Comparison of ENCODE assay signal across 21 cellular contexts in genomic region chr4:22203436-22204011, GRCh38.
"Had no signal": no experiment of that assay in that cellular context is flagged by ENCODE, and none has a peak within 500 bp of the region (broad histone marks: within the 10 kb centered on the region; RNA-seq: fewer than 3 reads in every experiment).

No MANE protein-coding gene starts in this region.

- H3K36me3 ChIP-seq: left lung, tibial artery, uterus had no signal

- FAIRE-seq: islet of Langerhans, TTC549 had no signal

- DNase-seq: activated B cell treated with CpG ODN at 0.5 μM for 24 hours; activated CD4-positive, alpha-beta T cell treated with anti-CD3 and anti-CD28 coated beads for 48 hours; activated CD8-positive, alpha-beta memory T cell treated with anti-CD3 and anti-CD28 coated beads, Interleukin-2, amount 50 U/mL, for 4 hours; activated CD8-positive, alpha-beta T cell treated with anti-CD3 and anti-CD28 coated beads, Interleukin-2, amount 10 ng/mL, durations not matched to agents 7 days and 5 days; activated gamma-delta T cell; activated T-cell treated with anti-CD3 and anti-CD28 coated beads, Interleukin-2, amount 50 U/mL, for 48 hours; amniotic stem cell; body of pancreas; central memory CD4-positive, alpha-beta T cell; effector CD4-positive, alpha-beta T cell; left lung; naive thymus-derived CD4-positive, alpha-beta T cell; stimulated activated CD4-positive, alpha-beta T cell treated with anti-CD3 and anti-CD28 coated beads, Interleukin-4, amount 100 ng/mL, for 1 hour; stimulated activated naive B cell treated with anti-CD40 and anti-IgM and Interleukin-4, amounts not matched to agents 10 μg/mL and 1 μg/mL and 100 μg/mL, for 72 hours; tibial artery; uterus had no signal

- H3K27ac ChIP-seq: body of pancreas, coronary artery, left lung, parathyroid adenoma, tibial artery, uterus had no signal

- H3K4me1 Mint-ChIP-seq: activated B cell treated with CpG ODN at 0.5 μM for 24 hours; naive thymus-derived CD4-positive, alpha-beta T cell; stimulated activated naive B cell treated with anti-CD40 and anti-IgM and Interleukin-4, amounts not matched to agents 10 μg/mL and 1 μg/mL and 100 μg/mL, for 72 hours had no signal

- H3K9ac ChIP-seq: parathyroid adenoma had no signal

- H3K27me3 Mint-ChIP-seq: activated B cell treated with CpG ODN at 0.5 μM for 24 hours; activated naive CD8-positive, alpha-beta T cell; stimulated activated naive B cell treated with anti-CD40 and anti-IgM and Interleukin-4, amounts not matched to agents 10 μg/mL and 1 μg/mL and 100 μg/mL, for 72 hours had no signal

- H3K4me3 ChIP-seq: body of pancreas, coronary artery, left lung, tibial artery, uterus had no signal

- H3K27me3 ChIP-seq: body of pancreas, left lung, tibial artery, uterus had no signal

- H2AFZ ChIP-seq: parathyroid adenoma had no signal

- H3K9me3 ChIP-seq: body of pancreas, left lung, tibial artery, uterus had no signal

- H3K4me3 Mint-ChIP-seq: activated B cell treated with CpG ODN at 0.5 μM for 24 hours; activated CD8-positive, alpha-beta T cell treated with anti-CD3 and anti-CD28 coated beads, Interleukin-2, amount 10 ng/mL, durations not matched to agents 7 days and 5 days; activated naive CD8-positive, alpha-beta T cell; naive thymus-derived CD4-positive, alpha-beta T cell; stimulated activated naive B cell treated with anti-CD40 and anti-IgM and Interleukin-4, amounts not matched to agents 10 μg/mL and 1 μg/mL and 100 μg/mL, for 72 hours had no signal

- H3K27ac Mint-ChIP-seq: activated B cell treated with CpG ODN at 0.5 μM for 24 hours; activated CD8-positive, alpha-beta T cell treated with anti-CD3 and anti-CD28 coated beads, Interleukin-2, amount 10 ng/mL, durations not matched to agents 7 days and 5 days; activated naive CD8-positive, alpha-beta T cell; naive thymus-derived CD4-positive, alpha-beta T cell; stimulated activated naive B cell treated with anti-CD40 and anti-IgM and Interleukin-4, amounts not matched to agents 10 μg/mL and 1 μg/mL and 100 μg/mL, for 72 hours had no signal

- H3K9me3 Mint-ChIP-seq: stimulated activated naive B cell treated with anti-CD40 and anti-IgM and Interleukin-4, amounts not matched to agents 10 μg/mL and 1 μg/mL and 100 μg/mL, for 72 hours had no signal

- H3K36me3 Mint-ChIP-seq: activated naive CD8-positive, alpha-beta T cell; naive thymus-derived CD4-positive, alpha-beta T cell; stimulated activated naive B cell treated with anti-CD40 and anti-IgM and Interleukin-4, amounts not matched to agents 10 μg/mL and 1 μg/mL and 100 μg/mL, for 72 hours had no signal

- H3K79me2 ChIP-seq: parathyroid adenoma had no signal

- H3K4me1 ChIP-seq: body of pancreas, left lung, parathyroid adenoma, tibial artery, uterus had no signal

- ATAC-seq: activated CD8-positive, alpha-beta T cell treated with anti-CD3 and anti-CD28 coated beads, Interleukin-2, amount 10 ng/mL, durations not matched to agents 7 days and 5 days; body of pancreas; left lung; naive thymus-derived CD4-positive, alpha-beta T cell; stimulated activated naive B cell treated with anti-CD40 and anti-IgM and Interleukin-4, amounts not matched to agents 10 μg/mL and 1 μg/mL and 100 μg/mL, for 72 hours had no signal
